In the genomic region with DNA sequence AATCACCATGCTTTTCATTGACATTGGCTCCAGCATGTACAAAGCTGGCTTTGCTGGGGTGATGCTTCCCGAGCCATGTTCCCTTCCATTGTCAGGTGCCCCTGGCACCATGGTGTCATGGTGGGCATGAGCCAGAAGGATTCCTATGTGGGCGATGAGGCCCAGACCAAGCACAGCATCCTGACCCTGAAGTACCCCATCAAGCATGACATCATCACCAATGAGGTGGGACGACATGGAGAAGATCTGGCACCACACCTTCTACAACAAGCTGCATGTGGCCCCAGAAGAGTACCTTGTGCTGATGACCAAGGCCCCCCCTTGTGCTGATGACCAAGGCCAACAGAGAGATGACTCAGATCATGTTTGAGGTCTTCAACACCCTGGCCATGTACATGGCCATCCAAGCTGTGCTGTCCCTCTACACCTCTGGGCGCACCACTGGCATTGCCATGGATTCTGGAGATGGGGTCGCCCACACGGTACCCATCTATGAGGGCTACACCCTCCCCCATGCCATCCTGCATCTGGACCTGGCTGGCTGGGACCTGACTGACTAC, we compare ENCODE assay signal across 40 cellular contexts. TPM values are rescaled to one million over a fixed set of nuclear protein-coding genes. Genes with fewer than 3 reads are reported as not detected.
"Had no signal": no experiment of that assay in that cellular context is flagged by ENCODE, and none has a peak within 500 bp of the region (broad histone marks: within the 10 kb centered on the region; RNA-seq: fewer than 3 reads in every experiment).

No MANE protein-coding gene starts in this region.

- H3K4me3 ChIP-seq: body of pancreas, breast epithelium, cardiac muscle cell had no signal

- ATAC-seq: activated CD8-positive, alpha-beta T cell treated with anti-CD3 and anti-CD28 coated beads for 36 hours; activated naive CD8-positive, alpha-beta T cell treated with anti-CD3 and anti-CD28 coated beads, Interleukin-2, amount 50 U/mL, for 24 hours; activated T-cell treated with anti-CD3 and anti-CD28 coated beads, Interleukin-2, amount 50 U/mL, for 4 hours; body of pancreas had no signal

- H3K4me3 Mint-ChIP-seq: activated B cell treated with CpG ODN at 0.5 μM for 24 hours; activated CD4-positive, alpha-beta memory T cell treated with anti-CD3 and anti-CD28 coated beads for 36 hours; activated CD4-positive, alpha-beta T cell treated with anti-CD3 and anti-CD28 coated beads, Interleukin-2, amount 10 ng/mL, durations not matched to agents 24 days and 14 days; activated CD8-positive, alpha-beta T cell treated with anti-CD3 and anti-CD28 coated beads for 36 hours; activated naive CD4-positive, alpha-beta T cell treated with anti-CD3 and anti-CD28 coated beads, Interleukin-2, amount 10 ng/mL, durations not matched to agents 7 days and 5 days; activated naive CD4-positive, alpha-beta T cell treated with anti-CD3 and anti-CD28 coated beads, Interleukin-2, amount 50 U/mL, for 24 hours; activated naive CD8-positive, alpha-beta T cell; activated naive CD8-positive, alpha-beta T cell treated with anti-CD3 and anti-CD28 coated beads, Interleukin-2, amount 10 ng/mL, durations not matched to agents 7 days and 5 days; activated naive CD8-positive, alpha-beta T cell treated with anti-CD3 and anti-CD28 coated beads, Interleukin-2, amount 50 U/mL, for 24 hours; activated T-cell treated with anti-CD3 and anti-CD28 coated beads, Interleukin-2, amount 50 U/mL, for 4 hours; central memory CD8-positive, alpha-beta T cell; T-helper 1 cell treated with Interleukin-12 subunit alpha and Interleukin-12 subunit beta and Interleukin-4 antibody, amounts not matched to agents 30 μg/mL and 1 μg/mL, for 36 hours; T-helper 2 cell treated with Interferon-gamma antibody and Interleukin-4, amounts not matched to agents 5 μg/mL and 100 μg/mL, for 36 hours had no signal

- H3K36me3 Mint-ChIP-seq: activated naive CD4-positive, alpha-beta T cell treated with anti-CD3 and anti-CD28 coated beads, Interleukin-2, amount 10 ng/mL, durations not matched to agents 7 days and 5 days had no signal

- H3K27me3 ChIP-seq: body of pancreas, brain microvascular endothelial cell, breast epithelium, cardiac muscle cell had no signal

- DNase-seq: activated B cell treated with CpG ODN at 0.5 μM for 24 hours; activated CD4-positive, alpha-beta memory T cell treated with anti-CD3 and anti-CD28 coated beads for 36 hours; activated CD4-positive, alpha-beta T cell treated with anti-CD3 and anti-CD28 coated beads for 4 hours; activated CD4-positive, alpha-beta T cell treated with anti-CD3 and anti-CD28 coated beads, Interleukin-2, amount 10 ng/mL, durations not matched to agents 24 days and 14 days; activated CD4-positive, alpha-beta T cell treated with anti-CD3 and anti-CD28 coated beads, Interleukin-2, amount 50 U/mL, for 1 hour; activated CD4-positive, alpha-beta T cell treated with anti-CD3 and anti-CD28 coated beads, Interleukin-2, amount 50 U/mL, for 4 hours; activated CD4-positive, CD25-positive, alpha-beta regulatory T cell treated with anti-CD3 and anti-CD28 coated beads, Interleukin-2, amount 50 U/mL, for 72 hours; activated CD8-positive, alpha-beta memory T cell treated with anti-CD3 and anti-CD28 coated beads, Interleukin-2, amount 50 U/mL, for 4 hours; activated CD8-positive, alpha-beta T cell treated with anti-CD3 and anti-CD28 coated beads for 36 hours; activated effector memory CD4-positive, alpha-beta T cell treated with Interleukin-2 at 50 U/mL for 16 hours; activated gamma-delta T cell; activated naive CD4-positive, alpha-beta T cell treated with anti-CD3 and anti-CD28 coated beads, Interleukin-2, amount 10 ng/mL, durations not matched to agents 7 days and 5 days; activated naive CD4-positive, alpha-beta T cell treated with Interleukin-2 at 50 U/mL for 16 hours; activated naive CD8-positive, alpha-beta T cell treated with anti-CD3 and anti-CD28 coated beads, Interleukin-2, amount 10 ng/mL, durations not matched to agents 7 days and 5 days; activated naive CD8-positive, alpha-beta T cell treated with anti-CD3 and anti-CD28 coated beads, Interleukin-2, amount 50 U/mL, for 24 hours; activated T-cell treated with anti-CD3 and anti-CD28 coated beads for 4 hours; activated T-cell treated with anti-CD3 and anti-CD28 coated beads, Interleukin-2, amount 50 U/mL, for 1 hour; activated T-cell treated with anti-CD3 and anti-CD28 coated beads, Interleukin-2, amount 50 U/mL, for 4 hours; amniotic stem cell; aorta; body of pancreas; brain microvascular endothelial cell; caudate nucleus; cerebellar nuclear complex; T-helper 1 cell; T-helper 2 cell; T-helper 9 cell had no signal

- H3K4me1 Mint-ChIP-seq: activated B cell treated with CpG ODN at 0.5 μM for 24 hours; activated CD4-positive, alpha-beta T cell treated with anti-CD3 and anti-CD28 coated beads, Interleukin-2, amount 10 ng/mL, durations not matched to agents 24 days and 14 days; activated naive CD4-positive, alpha-beta T cell treated with anti-CD3 and anti-CD28 coated beads, Interleukin-2, amount 10 ng/mL, durations not matched to agents 7 days and 5 days; activated naive CD4-positive, alpha-beta T cell treated with anti-CD3 and anti-CD28 coated beads, Interleukin-2, amount 50 U/mL, for 24 hours; activated naive CD8-positive, alpha-beta T cell treated with anti-CD3 and anti-CD28 coated beads, Interleukin-2, amount 10 ng/mL, durations not matched to agents 7 days and 5 days; activated naive CD8-positive, alpha-beta T cell treated with anti-CD3 and anti-CD28 coated beads, Interleukin-2, amount 50 U/mL, for 24 hours; central memory CD8-positive, alpha-beta T cell had no signal

- H3K27ac ChIP-seq: body of pancreas, brain microvascular endothelial cell, breast epithelium, cardiac muscle cell, VCaP had no signal

- H3K27me3 Mint-ChIP-seq: activated B cell treated with CpG ODN at 0.5 μM for 24 hours; activated CD4-positive, alpha-beta memory T cell treated with anti-CD3 and anti-CD28 coated beads for 36 hours; activated CD4-positive, alpha-beta T cell treated with anti-CD3 and anti-CD28 coated beads, Interleukin-2, amount 10 ng/mL, durations not matched to agents 24 days and 14 days had no signal

- H3K4me1 ChIP-seq: breast epithelium had no signal

- H3K9me3 ChIP-seq: body of pancreas had no signal

- H3K36me3 ChIP-seq: brain microvascular endothelial cell, breast epithelium, cardiac muscle cell had no signal

- FAIRE-seq: astrocyte, TTC549 had no signal

- H3K27ac Mint-ChIP-seq: activated B cell treated with CpG ODN at 0.5 μM for 24 hours; activated CD4-positive, alpha-beta memory T cell treated with anti-CD3 and anti-CD28 coated beads for 36 hours; activated CD4-positive, alpha-beta T cell treated with anti-CD3 and anti-CD28 coated beads, Interleukin-2, amount 10 ng/mL, durations not matched to agents 24 days and 14 days; activated CD8-positive, alpha-beta T cell treated with anti-CD3 and anti-CD28 coated beads for 36 hours; activated naive CD4-positive, alpha-beta T cell treated with anti-CD3 and anti-CD28 coated beads, Interleukin-2, amount 10 ng/mL, durations not matched to agents 7 days and 5 days; activated naive CD4-positive, alpha-beta T cell treated with anti-CD3 and anti-CD28 coated beads, Interleukin-2, amount 50 U/mL, for 24 hours; activated naive CD8-positive, alpha-beta T cell; activated naive CD8-positive, alpha-beta T cell treated with anti-CD3 and anti-CD28 coated beads, Interleukin-2, amount 10 ng/mL, durations not matched to agents 7 days and 5 days; activated naive CD8-positive, alpha-beta T cell treated with anti-CD3 and anti-CD28 coated beads, Interleukin-2, amount 50 U/mL, for 24 hours; activated T-helper 2 cell treated with anti-CD3 and anti-CD28 coated beads, Interferon-gamma antibody, Interleukin-2, Interleukin-4, amounts not matched to agents 10 μg/mL and 5 μg/mL and 100 μg/mL, durations not matched to agents 14 hours and 24 hours and 36 hours; T-helper 1 cell treated with Interleukin-12 subunit alpha and Interleukin-12 subunit beta and Interleukin-4 antibody, amounts not matched to agents 30 μg/mL and 1 μg/mL, for 36 hours; T-helper 2 cell treated with Interferon-gamma antibody and Interleukin-4, amounts not matched to agents 5 μg/mL and 100 μg/mL, for 36 hours had no signal

RNA-seq across cellular contexts. Expression of a gene that starts 17.6 kb away (rescaled TPM):
- total RNA-seq: activated B cell treated with CpG ODN at 0.5 μM for 24 hours; activated CD4-positive, alpha-beta memory T cell treated with anti-CD3 and anti-CD28 coated beads for 36 hours; activated CD4-positive, alpha-beta T cell treated with anti-CD3 and anti-CD28 coated beads, Interleukin-2, amount 10 ng/mL, durations not matched to agents 24 days and 14 days; activated CD8-positive, alpha-beta memory T cell treated with anti-CD3 and anti-CD28 coated beads for 36 hours; activated CD8-positive, alpha-beta T cell treated with anti-CD3 and anti-CD28 coated beads for 36 hours; activated naive CD8-positive, alpha-beta T cell treated with anti-CD3 and anti-CD28 coated beads, Interleukin-2, amount 10 ng/mL, durations not matched to agents 7 days and 5 days; activated T-cell treated with anti-CD3 and anti-CD28 coated beads, Interleukin-2, amount 50 U/mL, for 4 hours; activated T-helper 2 cell treated with anti-CD3 and anti-CD28 coated beads, Interferon-gamma antibody, Interleukin-2, Interleukin-4, amounts not matched to agents 10 μg/mL and 5 μg/mL and 100 μg/mL, durations not matched to agents 14 hours and 24 hours and 36 hours; aorta; astrocyte; body of pancreas; cardiac muscle cell; chondrocyte had no signal
- polyA plus RNA-seq: cardiac muscle cell had no signal

RNA-seq across cellular contexts. Expression of a gene that starts 45.6 kb away (rescaled TPM):
- total RNA-seq: activated B cell treated with CpG ODN at 0.5 μM for 24 hours; activated CD4-positive, alpha-beta memory T cell treated with anti-CD3 and anti-CD28 coated beads for 36 hours; activated CD4-positive, alpha-beta T cell treated with anti-CD3 and anti-CD28 coated beads, Interleukin-2, amount 10 ng/mL, durations not matched to agents 24 days and 14 days; activated CD8-positive, alpha-beta memory T cell treated with anti-CD3 and anti-CD28 coated beads for 36 hours; activated CD8-positive, alpha-beta T cell treated with anti-CD3 and anti-CD28 coated beads for 36 hours; activated naive CD8-positive, alpha-beta T cell treated with anti-CD3 and anti-CD28 coated beads, Interleukin-2, amount 10 ng/mL, durations not matched to agents 7 days and 5 days; activated T-helper 2 cell treated with anti-CD3 and anti-CD28 coated beads, Interferon-gamma antibody, Interleukin-2, Interleukin-4, amounts not matched to agents 10 μg/mL and 5 μg/mL and 100 μg/mL, durations not matched to agents 14 hours and 24 hours and 36 hours had no signal
